Comparison of ENCODE assay signal across 20 cellular contexts in genomic region chr18:22276334-22276713, GRCh38.
DNase-seq lines count a peak whose midpoint lies in the region; ATAC-seq, FAIRE-seq and TF ChIP-seq lines count a peak whose summit lies in the region.
"Had no signal": no experiment of that assay in that cellular context is flagged by ENCODE, and none has a peak within 500 bp of the region (broad histone marks: within the 10 kb centered on the region; RNA-seq: fewer than 3 reads in every experiment).

No MANE protein-coding gene starts in this region.

- no peaks in the 10 kb centered on the region for H3K4me1 ChIP-seq in K562 (replicated peaks in 1 of 2; ENCODE audit: control insufficient read depth in 2 of 2, insufficient read depth in 2 of 2, low read length in 2 of 2)
- H3K4me1 ChIP-seq in kidney (ENCODE audit: control insufficient read depth in 1 of 2, insufficient read depth in 1 of 2, low read depth in 1 of 2, low read length in 2 of 2), result no peaks in the 10 kb centered on the region
- no peaks in the 10 kb centered on the region for H3K4me1 ChIP-seq in spleen
- H3K4me1 ChIP-seq: Caco-2, Peyer's patch had no signal

- BruUV-seq in K562 (replicated peaks; lab: Mats Ljungman, UMichigan), result no TSS peak

- no peak overlapping the region for H2AFZ ChIP-seq in K562 (ENCODE audit: low read depth, low read length)

- no peak overlapping the region for H3K27ac ChIP-seq in K562 (ENCODE audit: extremely low read depth, low read depth, low read length)
- no peak overlapping the region for H3K27ac ChIP-seq in kidney (ENCODE audit: low read depth in 2 of 2, low read length in 2 of 2)
- peak overlapping the region; percentile 19 to 81 (median 72) for H3K27ac ChIP-seq in spleen
- H3K27ac ChIP-seq: Peyer's patch had no signal

- H3K27me3 ChIP-seq in K562 (ENCODE audit: control insufficient read depth in 2 of 2, insufficient read depth in 2 of 2, low read length in 2 of 2) (peaks cover 10 to 16% of the 10 kb centered on the region in 2 experiments; a peak in 4 of 5 replicates), spleen (replicated peaks in 1 of 7) (no peaks in the 10 kb centered on the region)
- H3K27me3 ChIP-seq: Peyer's patch had no signal

- H3K4me1 Mint-ChIP-seq in activated CD4-positive, alpha-beta T cell treated with anti-CD3 and anti-CD28 coated beads for 36 hours, result no peaks in the 10 kb centered on the region
- H3K4me1 Mint-ChIP-seq: H9 had no signal

- H3K27ac Mint-ChIP-seq in activated CD4-positive, alpha-beta T cell treated with anti-CD3 and anti-CD28 coated beads for 36 hours, result no peak overlapping the region
- H3K27ac Mint-ChIP-seq: CD4-positive, alpha-beta T cell; H9 had no signal

- no peak overlapping the region for H3K4me3 Mint-ChIP-seq in activated CD4-positive, alpha-beta T cell treated with anti-CD3 and anti-CD28 coated beads for 36 hours
- H3K4me3 Mint-ChIP-seq: CD4-positive, alpha-beta T cell; H9 had no signal

- no peak overlapping the region for H3K4me2 ChIP-seq in K562 (ENCODE audit: insufficient read depth, low read length)

- TF ChIP-seq CTCF in K562 (IDR thresholded peaks at IDR 0.05 in 2 of 3, conservative IDR thresholded peaks at IDR 0.05 in 1 of 3; ENCODE audit: insufficient read depth in 2 of 3, low read depth in 1 of 3, low read length in 3 of 3) (no peak), kidney (IDR thresholded peaks at IDR 0.05; ENCODE audit: borderline replicate concordance, extremely low read depth, insufficient read depth) (no peak), spleen (IDR thresholded peaks at IDR 0.05 in 8 of 11, conservative IDR thresholded peaks at IDR 0.05 in 3 of 11) (peak in 1 of 11 experiments; percentile 9)

- H3K36me3 ChIP-seq in K562 (ENCODE audit: control insufficient read depth, insufficient read depth, low read length) (no peaks in the 10 kb centered on the region), kidney (ENCODE audit: control insufficient read depth in 1 of 2, insufficient read depth in 2 of 2, low read length in 2 of 2) (no peaks in the 10 kb centered on the region), spleen (no peaks in the 10 kb centered on the region)
- H3K36me3 ChIP-seq: Peyer's patch had no signal

- no peaks in the 10 kb centered on the region for H3K36me3 Mint-ChIP-seq in activated CD4-positive, alpha-beta T cell treated with anti-CD3 and anti-CD28 coated beads for 36 hours (ENCODE audit: low read depth)

- H3K4me3 ChIP-seq in K562 (no peak overlapping the region), kidney (ENCODE audit: low read length in 2 of 2) (no peak overlapping the region), spleen (no peak overlapping the region)
- H3K4me3 ChIP-seq: Peyer's patch had no signal

- POLR2A ChIA-PET in K562 (lab: Yijun Ruan, JAX), result no interaction called here
- POLR2A ChIA-PET in activated CD4-positive, alpha-beta T cell treated with anti-CD3 and anti-CD28 coated beads for 36 hours (lab: Charles Lee), result no interaction called here

- FAIRE-seq in K562 (lab: Jason Lieb, UNC), result no peak
- FAIRE-seq in kidney (lab: Jason Lieb, UNC), result no peak
- FAIRE-seq: A204.1 had no signal

- in situ Hi-C loops in K562 (cut with MboI), result no loop called here

- WGBS in K562 (ENCODE audit: insufficient coverage, low coverage, missing lambda C conversion rate), result 30% methylated on average over 7 of the region's 7 CpGs
- WGBS in spleen, 5 donors, result 58 to 86% (median 73%) methylated on average over 7 of the region's 7 CpGs

- no peak overlapping the region for H3K9ac ChIP-seq in K562 (ENCODE audit: insufficient read depth in 1 of 2, low read depth in 2 of 2, low read length in 2 of 2)
- no peak overlapping the region for H3K9ac ChIP-seq in kidney (ENCODE audit: low read length in 2 of 2)

- CTCF ChIA-PET in K562 (lab: Yijun Ruan, JAX; ENCODE audit: low intra/inter-chr PET ratio), result no interaction called here
- CTCF ChIA-PET in activated CD4-positive, alpha-beta T cell treated with anti-CD3 and anti-CD28 coated beads for 36 hours (lab: Charles Lee), result no interaction called here

- no peaks in the 10 kb centered on the region for H3K79me2 ChIP-seq in K562 (ENCODE audit: control insufficient read depth, insufficient read depth, low read length)

- H4K20me1 ChIP-seq in K562 (replicated peaks; ENCODE audit: control insufficient read depth, insufficient read depth, low read length), result no peaks in the 10 kb centered on the region

- intact Hi-C loops in K562 (cut with micrococcal nuclease), result loop anchor here (10.0 kb wide), 1 partner anchor 62 kb away; no protein-coding TSS in a partner anchor
- intact Hi-C loops in Right ventricle myocardium superior (cut with DNase I), result loop anchor here (5.0 kb wide), 1 partner anchor 191 kb away; no protein-coding TSS in a partner anchor
- intact Hi-C loops in kidney (cut with DNase I), result no loop called here
- intact Hi-C loops in spleen (cut with DNase I; ENCODE audit: low total_unique reads), result loop anchor here (10.0 kb wide), 1 partner anchor 62 kb away; no protein-coding TSS in a partner anchor
- intact Hi-C loops in activated CD4-positive, alpha-beta T cell treated with anti-CD3 and anti-CD28 coated beads for 36 hours (cut with DNase I, micrococcal nuclease), result no loop called here

- TF ChIP-seq RAD21 in K562 (CRISPR knock-in tag; conservative IDR thresholded peaks at IDR 0.05 in 1 of 2, IDR thresholded peaks at IDR 0.05 in 1 of 2), result no peak

- no peaks in the 10 kb centered on the region for H3K9me1 ChIP-seq in K562 (ENCODE audit: control insufficient read depth, insufficient read depth, low read length)

- H3K9me3 Mint-ChIP-seq in activated CD4-positive, alpha-beta T cell treated with anti-CD3 and anti-CD28 coated beads for 36 hours (ENCODE audit: low read depth), result peaks cover 6% of the 10 kb centered on the region

- no peaks in the 10 kb centered on the region for H3K27me3 Mint-ChIP-seq in activated CD4-positive, alpha-beta T cell treated with anti-CD3 and anti-CD28 coated beads for 36 hours

- TF ChIP-seq POLR2A in K562 (conservative IDR thresholded peaks at IDR 0.05) (no peak), spleen (IDR thresholded peaks at IDR 0.05) (no peak)

- ATAC-seq in K562, result no peak; the same call in 2 of the 3 replicates
- peak; percentile 35 for ATAC-seq in Right ventricle myocardium superior (ENCODE audit: poor library complexity)
- ATAC-seq in activated CD4-positive, alpha-beta T cell treated with anti-CD3 and anti-CD28 coated beads for 36 hours, result no peak

- DNase-seq in K562 (ENCODE audit: extremely low read depth in 1 of 4, low spot score in 3 of 4), result no peak
- DNase-seq in Right ventricle myocardium superior, result no peak
- peak; percentile 68 for DNase-seq in kidney
- peak; percentile 78 for DNase-seq in spleen
- DNase-seq in activated CD4-positive, alpha-beta T cell treated with anti-CD3 and anti-CD28 coated beads for 36 hours, result no peak
- no peak for DNase-seq in stimulated activated CD8-positive, alpha-beta memory T cell treated with anti-CD3 and anti-CD28 coated beads, Interleukin-4, amount 100 ng/mL, for 48 hours
- no peak for DNase-seq in DMS79 treated with DMSO at 0.1 percent for 48 hours (lab: John Stamatoyannopoulos, UW)
- DNase-seq: Caco-2; CD4-positive, alpha-beta T cell; GDM1; H9; MV-4-11; NCI-H1417; NCI-H187; NCI-H2107; NCI-H510A; NCI-H748 treated with DMSO at 0.1 percent for 48 hours; NK-92 treated with Interleukin-12 subunit alpha and Interleukin-12 subunit beta, amount 100 ng/mL, for 24 hours; Peyer's patch had no signal

- no peaks in the 10 kb centered on the region for H3K9me3 ChIP-seq in K562 (replicated peaks; ENCODE audit: control insufficient read depth, insufficient read depth, low read depth, low read length)
- H3K9me3 ChIP-seq in kidney (ENCODE audit: control insufficient read depth in 1 of 2, low read length in 2 of 2), result no peaks in the 10 kb centered on the region
- H3K9me3 ChIP-seq in spleen, result peaks cover 0 to 3% (median 0%) of the 10 kb centered on the region in 8 donors
- H3K9me3 ChIP-seq: Caco-2, Peyer's patch had no signal

- TF ChIP-seq EP300 in K562 (IDR thresholded peaks at IDR 0.05; ENCODE audit: low read length), result no peak

TF ChIP-seq in K562, 482 proteins besides CTCF, POLR2A, EP300 and RAD21:
- TF ChIP-seq, protein P1, sequence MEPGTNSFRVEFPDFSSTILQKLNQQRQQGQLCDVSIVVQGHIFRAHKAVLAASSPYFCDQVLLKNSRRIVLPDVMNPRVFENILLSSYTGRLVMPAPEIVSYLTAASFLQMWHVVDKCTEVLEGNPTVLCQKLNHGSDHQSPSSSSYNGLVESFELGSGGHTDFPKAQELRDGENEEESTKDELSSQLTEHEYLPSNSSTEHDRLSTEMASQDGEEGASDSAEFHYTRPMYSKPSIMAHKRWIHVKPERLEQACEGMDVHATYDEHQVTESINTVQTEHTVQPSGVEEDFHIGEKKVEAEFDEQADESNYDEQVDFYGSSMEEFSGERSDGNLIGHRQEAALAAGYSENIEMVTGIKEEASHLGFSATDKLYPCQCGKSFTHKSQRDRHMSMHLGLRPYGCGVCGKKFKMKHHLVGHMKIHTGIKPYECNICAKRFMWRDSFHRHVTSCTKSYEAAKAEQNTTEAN (CRISPR knock-in tag; IDR thresholded peaks at IDR 0.05), result no peak
- no peak for TF ChIP-seq OTX1 (CRISPR knock-in tag; IDR thresholded peaks at IDR 0.05)
- no peak for TF ChIP-seq NR2C2 (CRISPR knock-in tag; IDR thresholded peaks at IDR 0.05)
- 0 out of 2 replicates have a peak, but pooled peaks have one; percentile 28 for TF ChIP-seq NR2C2 (tag; IDR thresholded peaks at IDR 0.05)
- no peak for TF ChIP-seq STAT5A (IDR thresholded peaks at IDR 0.05; ENCODE audit: borderline replicate concordance, low read length)

Comparison
In these comparisons a context has a peak if more than half of its experiments do, and no peak if none do; other contexts are left out.
1. DNase-seq: peak in kidney (single experiment) and spleen (single experiment); none in K562 (0 of 4), Right ventricle myocardium superior (single experiment), activated CD4-positive, alpha-beta T cell treated with anti-CD3 and anti-CD28 coated beads for 36 hours (single experiment), stimulated activated CD8-positive, alpha-beta memory T cell treated with anti-CD3 and anti-CD28 coated beads, Interleukin-4, amount 100 ng/mL, for 48 hours (single experiment) and DMS79 treated with DMSO at 0.1 percent for 48 hours (single experiment).
2. H3K27ac ChIP-seq: peak in spleen (8 of 8); none in K562 (single experiment) and kidney (0 of 2).
3. intact Hi-C loops: an anchor here in K562 (10.0 kb wide), Right ventricle myocardium superior (5.0 kb wide) and spleen (10.0 kb wide); none called in kidney and activated CD4-positive, alpha-beta T cell treated with anti-CD3 and anti-CD28 coated beads for 36 hours.